19 cellular contexts compared by ENCODE assay signal in genomic region chr1:152441756-152442155, GRCh38. TPM values are rescaled to one million over a fixed set of nuclear protein-coding genes. Genes with fewer than 3 reads are reported as not detected.
DNase-seq lines count a peak whose midpoint lies in the region; ATAC-seq, FAIRE-seq and TF ChIP-seq lines count a peak whose summit lies in the region.
"Had no signal": no experiment of that assay in that cellular context is flagged by ENCODE, and none has a peak within 500 bp of the region (broad histone marks: within the 10 kb centered on the region; RNA-seq: fewer than 3 reads in every experiment).

No MANE protein-coding gene starts in this region.

- POLR2A ChIA-PET in RWPE1 (lab: Yijun Ruan, JAX; ENCODE audit: low non-redundant PET), result no interaction called here

- DNase-seq in Daoy (ENCODE audit: low read depth) (peak; percentile 11), RWPE1 (ENCODE audit: low spot score) (no peak), nucleus accumbens (lab: John Stamatoyannopoulos, UW) (no peak), urothelium cell line (ENCODE audit: low spot score) (no peak), glomerular visceral epithelial cell (ENCODE audit: extremely low spot score) (no peak)
- DNase-seq: BE2C; CD4-positive, alpha-beta memory T cell; DMS79 treated with DMSO at 0.1 percent for 48 hours; GDM1; GOT3; H9; IMR-90 had no signal

- peaks cover 7 to 10% of the 10 kb centered on the region in 2 donors for H3K4me1 ChIP-seq in esophagus (ENCODE audit: control insufficient read depth in 2 of 2, insufficient read depth in 2 of 2, low read length in 1 of 2)
- H3K4me1 ChIP-seq: BE2C had no signal

- CTCF ChIA-PET in RWPE1 (lab: Yijun Ruan, JAX), result interaction anchor here (0.6 to 2.4 kb wide), 8 partner anchors 14 to 111 kb away, joined by 3 to 30 read pairs (median 4); no protein-coding TSS in a partner anchor

- H3K4me3 ChIP-seq in esophagus (ENCODE audit: low read depth in 1 of 2, low read length in 2 of 2) (no peak overlapping the region), skin epidermis (no peak overlapping the region)

- 71 to 76% methylated on average over 2 of the region's 2 CpGs for WGBS in esophagus, 2 donors

- ATAC-seq in HG02870 (IDR thresholded peaks at IDR 0.05; ENCODE audit: unreplicated experiment), result no peak

- H3K27ac ChIP-seq in RWPE1 (peak overlapping the region; percentile 80), esophagus (ENCODE audit: low read depth in 2 of 2, low read length in 1 of 2) (peak overlapping the region; percentile 87 to 95), skin epidermis (peak overlapping the region in 18 of 21 experiments; percentile 12 to 80 (median 52))
- H3K27ac ChIP-seq: C4-2B had no signal

- H3K36me3 ChIP-seq in esophagus (ENCODE audit: control insufficient read depth in 2 of 2, insufficient read depth in 2 of 2, low read length in 1 of 2), result no peaks in the 10 kb centered on the region
- H3K36me3 ChIP-seq: BE2C had no signal

- no peaks in the 10 kb centered on the region for H3K27me3 ChIP-seq in esophagus (ENCODE audit: control insufficient read depth in 1 of 2, insufficient read depth in 2 of 2, low read length in 2 of 2)
- H3K27me3 ChIP-seq: BE2C had no signal

- H3K9me3 ChIP-seq in esophagus (ENCODE audit: control insufficient read depth in 2 of 2, insufficient read depth in 1 of 2, low read depth in 1 of 2, low read length in 1 of 2), result no peaks in the 10 kb centered on the region
- H3K9me3 ChIP-seq: BE2C had no signal

- no peak for TF ChIP-seq CTCF in RWPE1 (conservative IDR thresholded peaks at IDR 0.05; ENCODE audit: low read depth)

- FAIRE-seq in urothelium cell line (lab: Jason Lieb, UNC), result no peak
- FAIRE-seq: A204.1, GM12892 had no signal

RNA-seq across cellular contexts. Expression of gene CRNN, which starts 27.7 kb away (rescaled TPM):
- not detected in 2 replicates for total RNA-seq in Daoy (2014; rRNA removed; shearing (Covaris generic))
- 1,000 to 10,000 TPM; 4,198 to 5,125 TPM for polyA plus RNA-seq in esophagus
- total RNA-seq: CD4-positive, alpha-beta memory T cell; H9; HT-29; IMR-90 had no signal
- polyA plus RNA-seq: CD4-positive, alpha-beta memory T cell; IMR-90 had no signal
